11 cellular contexts compared by ENCODE assay signal in genomic region chr12:120774169-120774916, GRCh38. TPM values are rescaled to one million over a fixed set of nuclear protein-coding genes. Genes with fewer than 3 reads are reported as not detected.
DNase-seq lines count a peak whose midpoint lies in the region; ATAC-seq and TF ChIP-seq lines count a peak whose summit lies in the region.
"Had no signal": no experiment of that assay in that cellular context is flagged by ENCODE, and none has a peak within 500 bp of the region (broad histone marks: within the 10 kb centered on the region; RNA-seq: fewer than 3 reads in every experiment).

No MANE protein-coding gene starts in this region.

- peak; percentile 89 for ATAC-seq in activated CD4-positive, alpha-beta T cell treated with anti-CD3 and anti-CD28 coated beads for 36 hours

- H3K9me3 ChIP-seq in KOPT-K1 (ENCODE audit: insufficient read depth, low read length, poor library complexity, severe bottlenecking) (no peaks in the 10 kb centered on the region), uterus (no peaks in the 10 kb centered on the region)

- H3K27me3 Mint-ChIP-seq in activated CD4-positive, alpha-beta T cell treated with anti-CD3 and anti-CD28 coated beads for 36 hours, result no peaks in the 10 kb centered on the region
- peaks cover 6% of the 10 kb centered on the region for H3K27me3 Mint-ChIP-seq in endothelial cell (ENCODE audit: unreplicated experiment)

- CTCF ChIA-PET in activated CD4-positive, alpha-beta T cell treated with anti-CD3 and anti-CD28 coated beads for 36 hours (lab: Charles Lee), result interaction anchor here (0.7 kb wide), 1 partner anchor 25 kb away, joined by 3 read pairs; no protein-coding TSS in a partner anchor

- intact Hi-C loops in activated CD4-positive, alpha-beta T cell treated with anti-CD3 and anti-CD28 coated beads for 36 hours (cut with DNase I, micrococcal nuclease), result no loop called here
- intact Hi-C loops in uterus (cut with DNase I; ENCODE audit: low total_unique reads), result no loop called here

- H3K36me3 ChIP-seq in KOPT-K1 (ENCODE audit: insufficient read depth, low read length) (peaks cover 94% of the 10 kb centered on the region), uterus (no peaks in the 10 kb centered on the region)

- TF ChIP-seq POLR2A in uterus (IDR thresholded peaks at IDR 0.05), result no peak

- POLR2A ChIA-PET in activated CD4-positive, alpha-beta T cell treated with anti-CD3 and anti-CD28 coated beads for 36 hours (lab: Charles Lee), result no interaction called here

- TF ChIP-seq CTCF in endothelial cell (IDR thresholded peaks at IDR 0.05; ENCODE audit: unreplicated experiment) (no peak), uterus (IDR thresholded peaks at IDR 0.05) (no peak)

- DNase-seq in activated CD4-positive, alpha-beta T cell treated with anti-CD3 and anti-CD28 coated beads for 36 hours, result no peak
- DNase-seq in activated CD4-positive, alpha-beta T cell treated with anti-CD3 and anti-CD28 coated beads, Interleukin-2, amount 50 U/mL, for 4 hours, result no peak
- DNase-seq in endothelial cell (ENCODE audit: low spot score), result no peak
- DNase-seq in renal cortical epithelial cell (ENCODE audit: low read depth), result peak; percentile 33
- DNase-seq in uterus, result no peak
- DNase-seq in HuH-7.5 (ENCODE audit: low spot score), result no peak
- no peak for DNase-seq in D341Med (ENCODE audit: low spot score)
- DNase-seq: DMS79, NCI-H1417 had no signal

- peaks cover 10% of the 10 kb centered on the region for H3K36me3 Mint-ChIP-seq in activated CD4-positive, alpha-beta T cell treated with anti-CD3 and anti-CD28 coated beads for 36 hours (ENCODE audit: low read depth)
- H3K36me3 Mint-ChIP-seq in endothelial cell (ENCODE audit: low read depth, unreplicated experiment), result peaks cover 25% of the 10 kb centered on the region

- H3K4me1 ChIP-seq in uterus, result no peaks in the 10 kb centered on the region

- H3K4me1 Mint-ChIP-seq in activated CD4-positive, alpha-beta T cell treated with anti-CD3 and anti-CD28 coated beads for 36 hours, result peaks cover 26% of the 10 kb centered on the region
- peaks cover 14% of the 10 kb centered on the region for H3K4me1 Mint-ChIP-seq in endothelial cell (ENCODE audit: unreplicated experiment)

- H3K27ac Mint-ChIP-seq in activated CD4-positive, alpha-beta T cell treated with anti-CD3 and anti-CD28 coated beads for 36 hours, result peak overlapping the region; percentile 64
- peak overlapping the region; percentile 4 for H3K27ac Mint-ChIP-seq in endothelial cell (ENCODE audit: unreplicated experiment)

- H3K9me3 Mint-ChIP-seq in activated CD4-positive, alpha-beta T cell treated with anti-CD3 and anti-CD28 coated beads for 36 hours (ENCODE audit: low read depth), result no peaks in the 10 kb centered on the region
- H3K9me3 Mint-ChIP-seq in endothelial cell (ENCODE audit: unreplicated experiment), result no peaks in the 10 kb centered on the region

- no peak overlapping the region for H3K4me3 Mint-ChIP-seq in activated CD4-positive, alpha-beta T cell treated with anti-CD3 and anti-CD28 coated beads for 36 hours
- H3K4me3 Mint-ChIP-seq in endothelial cell (ENCODE audit: unreplicated experiment), result no peak overlapping the region

- H3K27me3 ChIP-seq in uterus, result no peaks in the 10 kb centered on the region

- H3K4me3 ChIP-seq in uterus, result no peak overlapping the region

- peak overlapping the region; percentile 4 for H3K27ac ChIP-seq in KOPT-K1 (ENCODE audit: low read depth, low read length, poor library complexity, severe bottlenecking)
- H3K27ac ChIP-seq in uterus, result no peak overlapping the region
- H3K27ac ChIP-seq: RWPE1 had no signal

RNA-seq across cellular contexts. Expression of gene ACADS, which starts 48.7 kb away (rescaled TPM):
- 10 to 100 TPM; 10.1 to 17.4 TPM for total RNA-seq in activated CD4-positive, alpha-beta T cell treated with anti-CD3 and anti-CD28 coated beads for 36 hours
- total RNA-seq in endothelial cell (ENCODE audit: unreplicated experiment), result 5.6 TPM
- 28.0 and 36.5 TPM in 2 replicates for total RNA-seq in renal cortical epithelial cell
- total RNA-seq in uterus, result 10 to 100 TPM in 3 of 4 donors, 1 to 10 TPM in 1; 1.2 to 46.1 (median 13.9) TPM
